8 cellular contexts compared by ENCODE assay signal in the genomic region with DNA sequence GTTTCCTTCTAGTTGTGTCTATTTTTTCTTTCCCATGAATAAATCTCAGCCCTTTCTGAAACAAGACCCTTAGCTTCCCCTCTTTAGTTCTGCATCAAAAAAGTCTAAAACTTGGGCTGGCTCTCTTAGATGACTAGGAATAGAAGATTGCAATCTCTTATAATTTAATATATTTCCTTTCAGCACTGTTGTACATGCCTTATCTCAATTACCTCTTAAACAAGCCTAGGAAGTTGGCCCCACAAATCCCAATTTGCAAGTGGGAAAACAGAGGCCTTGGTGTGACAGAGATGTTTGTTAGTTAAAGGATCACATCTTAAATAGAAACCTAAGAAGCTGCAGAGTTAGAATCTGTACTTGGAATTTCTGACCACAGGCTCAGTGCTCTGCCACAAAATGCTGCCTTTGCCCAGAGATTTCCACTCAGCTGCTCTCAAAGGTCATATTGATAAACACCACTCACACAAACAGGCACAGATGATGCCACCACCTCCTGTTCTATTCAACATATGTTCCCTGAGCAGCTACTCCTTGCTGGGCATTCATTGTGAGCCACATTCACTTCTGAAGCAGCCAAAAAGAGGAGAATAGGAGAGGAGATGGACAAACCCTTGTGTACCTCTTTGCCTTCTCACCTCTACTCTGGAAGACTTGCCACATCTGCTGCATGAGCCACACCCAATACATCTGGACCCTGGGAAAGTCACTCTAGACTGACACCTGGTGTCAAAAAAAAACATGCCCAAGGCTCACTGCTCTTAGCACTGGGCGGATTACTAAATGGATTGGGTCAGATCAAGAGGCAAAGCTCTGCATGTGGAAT. TPM values are rescaled to one million over a fixed set of nuclear protein-coding genes. Genes with fewer than 3 reads are reported as not detected.
DNase-seq lines count a peak whose midpoint lies in the region; ATAC-seq, FAIRE-seq and TF ChIP-seq lines count a peak whose summit lies in the region.

No MANE protein-coding gene starts in this region.

- DNase-seq in GM18507 (ENCODE audit: extremely low spot score, insufficient read length, low read depth) = no peak
- peak; percentile 60 for DNase-seq in NCI-H2227 (lab: John Stamatoyannopoulos, UW; ENCODE audit: unreplicated experiment)
- no peak for DNase-seq in brain microvascular endothelial cell
- peak; percentile 55 for DNase-seq in osteoblast (ENCODE audit: insufficient read length, low spot score, missing footprints)
- DNase-seq in central memory CD4-positive, alpha-beta T cell = no peak

- H3K9ac ChIP-seq in BLaER1 = no peak overlapping the region

- H3K27me3 ChIP-seq in BLaER1 (no peaks in the 10 kb centered on the region), brain microvascular endothelial cell (replicated peaks) (peaks cover 2% of the 10 kb centered on the region), osteoblast (ENCODE audit: insufficient read depth, low read length) (no peaks in the 10 kb centered on the region)

- peaks cover 30% of the 10 kb centered on the region for H3K36me3 ChIP-seq in BLaER1
- H3K36me3 ChIP-seq in brain microvascular endothelial cell (replicated peaks) = no peaks in the 10 kb centered on the region
- no peaks in the 10 kb centered on the region for H3K36me3 ChIP-seq in osteoblast (ENCODE audit: insufficient read depth, low read length)

- peak; percentile 76 for FAIRE-seq in GM18507 (lab: Jason Lieb, UNC)

- H3K4me2 ChIP-seq in BLaER1 = peak overlapping the region; percentile 25
- no peak overlapping the region for H3K4me2 ChIP-seq in osteoblast (ENCODE audit: insufficient read depth, low read length)

- no peaks in the 10 kb centered on the region for H4K20me1 ChIP-seq in BLaER1
- no peaks in the 10 kb centered on the region for H4K20me1 ChIP-seq in osteoblast (ENCODE audit: insufficient read depth, low read length)

- H3K4me3 ChIP-seq in BLaER1 = no peak overlapping the region
- no peak overlapping the region for H3K4me3 ChIP-seq in brain microvascular endothelial cell (ENCODE audit: low read depth, low read length)
- H3K4me3 ChIP-seq in osteoblast (ENCODE audit: insufficient read depth, low read length) = no peak overlapping the region

- H3K4me1 ChIP-seq in BLaER1 = peaks cover 58% of the 10 kb centered on the region
- H3K4me1 ChIP-seq in osteoblast (ENCODE audit: insufficient read depth, low read length) = no peaks in the 10 kb centered on the region

- ATAC-seq in HG02840 (IDR thresholded peaks at IDR 0.05; ENCODE audit: low FRiP score, unreplicated experiment) (no peak), GM21526 (IDR thresholded peaks at IDR 0.05; ENCODE audit: low FRiP score, unreplicated experiment) (no peak)

- H3K79me2 ChIP-seq in osteoblast (ENCODE audit: insufficient read depth, low read length) = no peaks in the 10 kb centered on the region

- H3K27ac ChIP-seq in BLaER1 (no peak overlapping the region), brain microvascular endothelial cell (no peak overlapping the region), osteoblast (ENCODE audit: low read depth, low read length) (no peak overlapping the region)

- H3K9me3 ChIP-seq in BLaER1 (peaks cover 13% of the 10 kb centered on the region), osteoblast (ENCODE audit: low read depth, low read length) (no peaks in the 10 kb centered on the region)

- no peak overlapping the region for H2AFZ ChIP-seq in osteoblast (ENCODE audit: low read length)

- TF ChIP-seq CTCF in brain microvascular endothelial cell (IDR thresholded peaks at IDR 0.05; ENCODE audit: low read depth, low read length, missing control alignments) (peak; percentile 49), osteoblast (IDR thresholded peaks at IDR 0.05; ENCODE audit: extremely low read depth, low read depth, low read length) (peak; percentile 26)

- in situ Hi-C loops in brain microvascular endothelial cell (cut with HindIII; ENCODE audit: low pct_ligation_motif_present, low sequenced_read_pairs) = no loop called here

RNA-seq across cellular contexts. Expression of gene CCDC182, which starts 5.5 kb away (rescaled TPM):
- total RNA-seq in osteoblast = not detected in 2 replicates

Comparison
In these comparisons a context has a peak if more than half of its experiments do, and no peak if none do; other contexts are left out.
1. DNase-seq: peak in NCI-H2227 (single experiment) and osteoblast (single experiment); none in GM18507 (single experiment), brain microvascular endothelial cell (single experiment) and central memory CD4-positive, alpha-beta T cell (single experiment).